ENCODE assay signal across 26 cellular contexts in genomic region chr16:81337097-81337496, GRCh38.
"Had no signal": no experiment of that assay in that cellular context is flagged by ENCODE, and none has a peak within 500 bp of the region (broad histone marks: within the 10 kb centered on the region; RNA-seq: fewer than 3 reads in every experiment).

No MANE protein-coding gene starts in this region.

- FAIRE-seq: astrocyte, RCC 7860, TTC549 had no signal

- ATAC-seq: activated CD8-positive, alpha-beta T cell treated with anti-CD3 and anti-CD28 coated beads for 36 hours; activated naive CD4-positive, alpha-beta T cell treated with anti-CD3 and anti-CD28 coated beads, Interleukin-2, amount 50 U/mL, for 72 hours; body of pancreas; Right ventricle myocardium inferior had no signal

- H3K9me3 Mint-ChIP-seq: activated B cell treated with CpG ODN at 0.5 μM for 24 hours; activated CD8-positive, alpha-beta T cell treated with anti-CD3 and anti-CD28 coated beads for 36 hours had no signal

- H3K27me3 Mint-ChIP-seq: activated B cell treated with CpG ODN at 0.5 μM for 24 hours; activated CD4-positive, alpha-beta T cell treated with anti-CD3 and anti-CD28 coated beads, Interleukin-2, amount 10 ng/mL, durations not matched to agents 24 days and 14 days; activated CD8-positive, alpha-beta T cell treated with anti-CD3 and anti-CD28 coated beads for 36 hours had no signal

- H3K4me3 Mint-ChIP-seq: activated B cell treated with CpG ODN at 0.5 μM for 24 hours; activated CD4-positive, alpha-beta T cell treated with anti-CD3 and anti-CD28 coated beads, Interleukin-2, amount 10 ng/mL, durations not matched to agents 24 days and 14 days; activated CD8-positive, alpha-beta T cell treated with anti-CD3 and anti-CD28 coated beads for 36 hours; activated naive CD4-positive, alpha-beta T cell treated with anti-CD3 and anti-CD28 coated beads for 36 hours had no signal

- H3K27ac Mint-ChIP-seq: activated B cell treated with CpG ODN at 0.5 μM for 24 hours; activated CD4-positive, alpha-beta T cell treated with anti-CD3 and anti-CD28 coated beads, Interleukin-2, amount 10 ng/mL, durations not matched to agents 24 days and 14 days; activated CD8-positive, alpha-beta T cell treated with anti-CD3 and anti-CD28 coated beads for 36 hours; activated naive CD4-positive, alpha-beta T cell treated with anti-CD3 and anti-CD28 coated beads for 36 hours; activated naive CD4-positive, alpha-beta T cell treated with anti-CD3 and anti-CD28 coated beads, Interleukin-2, amount 50 U/mL, for 72 hours had no signal

- DNase-seq: activated B cell treated with CpG ODN at 0.5 μM for 24 hours; activated CD4-positive, alpha-beta T cell treated with anti-CD3 and anti-CD28 coated beads, Interleukin-2, amount 10 ng/mL, durations not matched to agents 24 days and 14 days; activated CD4-positive, alpha-beta T cell treated with anti-CD3 and anti-CD28 coated beads, Interleukin-2, amount 50 U/mL, for 4 hours; activated CD4-positive, CD25-positive, alpha-beta regulatory T cell treated with anti-CD3 and anti-CD28 coated beads, Interleukin-2, amount 50 U/mL, for 72 hours; activated CD8-positive, alpha-beta T cell treated with anti-CD3 and anti-CD28 coated beads for 36 hours; activated gamma-delta T cell treated with Interleukin-2 at 50 U/mL for 16 hours; activated naive CD4-positive, alpha-beta T cell treated with anti-CD3 and anti-CD28 coated beads for 36 hours; activated T-cell treated with anti-CD3 and anti-CD28 coated beads, Interleukin-2, amount 50 U/mL, for 1 hour; adrenal gland; body of pancreas; NCI-H1048; NCI-H1105 treated with DMSO at 0.1 percent for 48 hours; NCI-H1436 treated with DMSO at 0.1 percent for 48 hours; NCI-H1694 treated with DMSO at 0.1 percent for 48 hours; NCI-H2029; NCI-H345; NCI-H526; NCI-H748 treated with DMSO at 0.1 percent for 48 hours; NK-92 treated with Interleukin-12 subunit alpha and Interleukin-12 subunit beta, amount 100 ng/mL, for 24 hours; PC-9; SIG-M5 had no signal

- H3K4me1 Mint-ChIP-seq: activated B cell treated with CpG ODN at 0.5 μM for 24 hours had no signal
